Comparison of ENCODE assay signal across 1 cellular context in the genomic region with DNA sequence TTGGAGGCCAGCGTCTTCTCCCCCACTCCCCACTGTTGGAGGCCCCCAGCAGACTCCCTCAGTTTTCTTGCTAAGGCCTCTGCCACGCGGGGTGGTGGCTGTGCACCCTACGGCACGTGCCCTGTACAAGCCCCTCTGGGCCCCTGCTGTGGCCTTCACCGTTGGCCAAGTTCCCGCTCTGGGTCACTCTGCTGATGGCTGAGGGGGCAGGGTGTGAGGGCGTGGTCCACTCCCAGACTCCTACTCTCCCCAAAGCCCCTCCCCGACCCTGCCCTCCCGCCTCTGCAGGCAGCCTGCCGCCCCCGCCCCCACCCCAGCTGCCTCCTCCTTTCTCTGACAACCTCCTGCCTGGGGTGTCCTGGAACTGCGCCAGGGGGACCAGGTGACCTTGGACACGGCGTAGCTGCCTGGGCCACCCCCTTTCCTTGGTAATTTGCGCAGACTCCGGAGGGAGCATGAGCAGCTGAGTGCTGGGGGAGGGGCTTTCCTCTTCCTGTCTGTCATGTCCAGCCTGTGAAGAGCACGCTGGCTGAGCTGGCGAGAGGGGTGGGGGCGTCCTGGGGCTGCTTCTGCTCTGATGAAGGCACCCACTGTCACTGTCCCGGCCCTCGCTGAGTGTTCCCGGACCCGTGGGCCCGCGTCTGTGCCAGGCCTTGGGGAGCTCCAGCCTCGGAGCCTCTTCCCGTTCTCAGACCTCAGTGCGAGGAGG.
A peak's percentile ranks its signal among the peaks of the same experiment; 100 is the strongest.
TF ChIP-seq lines count a peak whose summit lies in the region.

No MANE protein-coding gene starts in this region.

TF ChIP-seq in K562, 482 proteins besides CTCF, POLR2A, EP300 and RAD21 (continued from another document):
- TF ChIP-seq, protein P1, sequence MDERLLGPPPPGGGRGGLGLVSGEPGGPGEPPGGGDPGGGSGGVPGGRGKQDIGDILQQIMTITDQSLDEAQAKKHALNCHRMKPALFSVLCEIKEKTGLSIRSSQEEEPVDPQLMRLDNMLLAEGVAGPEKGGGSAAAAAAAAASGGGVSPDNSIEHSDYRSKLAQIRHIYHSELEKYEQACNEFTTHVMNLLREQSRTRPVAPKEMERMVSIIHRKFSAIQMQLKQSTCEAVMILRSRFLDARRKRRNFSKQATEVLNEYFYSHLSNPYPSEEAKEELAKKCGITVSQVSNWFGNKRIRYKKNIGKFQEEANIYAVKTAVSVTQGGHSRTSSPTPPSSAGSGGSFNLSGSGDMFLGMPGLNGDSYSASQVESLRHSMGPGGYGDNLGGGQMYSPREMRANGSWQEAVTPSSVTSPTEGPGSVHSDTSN (CRISPR knock-in tag; IDR thresholded peaks at IDR 0.05; ENCODE audit: low read depth) = no peak
- TF ChIP-seq, protein P1 (tag; conservative IDR thresholded peaks at IDR 0.05; ENCODE audit: low read depth) = peak; percentile 37; the same call in 1 of the 2 replicates
- TF ChIP-seq, protein P2, sequence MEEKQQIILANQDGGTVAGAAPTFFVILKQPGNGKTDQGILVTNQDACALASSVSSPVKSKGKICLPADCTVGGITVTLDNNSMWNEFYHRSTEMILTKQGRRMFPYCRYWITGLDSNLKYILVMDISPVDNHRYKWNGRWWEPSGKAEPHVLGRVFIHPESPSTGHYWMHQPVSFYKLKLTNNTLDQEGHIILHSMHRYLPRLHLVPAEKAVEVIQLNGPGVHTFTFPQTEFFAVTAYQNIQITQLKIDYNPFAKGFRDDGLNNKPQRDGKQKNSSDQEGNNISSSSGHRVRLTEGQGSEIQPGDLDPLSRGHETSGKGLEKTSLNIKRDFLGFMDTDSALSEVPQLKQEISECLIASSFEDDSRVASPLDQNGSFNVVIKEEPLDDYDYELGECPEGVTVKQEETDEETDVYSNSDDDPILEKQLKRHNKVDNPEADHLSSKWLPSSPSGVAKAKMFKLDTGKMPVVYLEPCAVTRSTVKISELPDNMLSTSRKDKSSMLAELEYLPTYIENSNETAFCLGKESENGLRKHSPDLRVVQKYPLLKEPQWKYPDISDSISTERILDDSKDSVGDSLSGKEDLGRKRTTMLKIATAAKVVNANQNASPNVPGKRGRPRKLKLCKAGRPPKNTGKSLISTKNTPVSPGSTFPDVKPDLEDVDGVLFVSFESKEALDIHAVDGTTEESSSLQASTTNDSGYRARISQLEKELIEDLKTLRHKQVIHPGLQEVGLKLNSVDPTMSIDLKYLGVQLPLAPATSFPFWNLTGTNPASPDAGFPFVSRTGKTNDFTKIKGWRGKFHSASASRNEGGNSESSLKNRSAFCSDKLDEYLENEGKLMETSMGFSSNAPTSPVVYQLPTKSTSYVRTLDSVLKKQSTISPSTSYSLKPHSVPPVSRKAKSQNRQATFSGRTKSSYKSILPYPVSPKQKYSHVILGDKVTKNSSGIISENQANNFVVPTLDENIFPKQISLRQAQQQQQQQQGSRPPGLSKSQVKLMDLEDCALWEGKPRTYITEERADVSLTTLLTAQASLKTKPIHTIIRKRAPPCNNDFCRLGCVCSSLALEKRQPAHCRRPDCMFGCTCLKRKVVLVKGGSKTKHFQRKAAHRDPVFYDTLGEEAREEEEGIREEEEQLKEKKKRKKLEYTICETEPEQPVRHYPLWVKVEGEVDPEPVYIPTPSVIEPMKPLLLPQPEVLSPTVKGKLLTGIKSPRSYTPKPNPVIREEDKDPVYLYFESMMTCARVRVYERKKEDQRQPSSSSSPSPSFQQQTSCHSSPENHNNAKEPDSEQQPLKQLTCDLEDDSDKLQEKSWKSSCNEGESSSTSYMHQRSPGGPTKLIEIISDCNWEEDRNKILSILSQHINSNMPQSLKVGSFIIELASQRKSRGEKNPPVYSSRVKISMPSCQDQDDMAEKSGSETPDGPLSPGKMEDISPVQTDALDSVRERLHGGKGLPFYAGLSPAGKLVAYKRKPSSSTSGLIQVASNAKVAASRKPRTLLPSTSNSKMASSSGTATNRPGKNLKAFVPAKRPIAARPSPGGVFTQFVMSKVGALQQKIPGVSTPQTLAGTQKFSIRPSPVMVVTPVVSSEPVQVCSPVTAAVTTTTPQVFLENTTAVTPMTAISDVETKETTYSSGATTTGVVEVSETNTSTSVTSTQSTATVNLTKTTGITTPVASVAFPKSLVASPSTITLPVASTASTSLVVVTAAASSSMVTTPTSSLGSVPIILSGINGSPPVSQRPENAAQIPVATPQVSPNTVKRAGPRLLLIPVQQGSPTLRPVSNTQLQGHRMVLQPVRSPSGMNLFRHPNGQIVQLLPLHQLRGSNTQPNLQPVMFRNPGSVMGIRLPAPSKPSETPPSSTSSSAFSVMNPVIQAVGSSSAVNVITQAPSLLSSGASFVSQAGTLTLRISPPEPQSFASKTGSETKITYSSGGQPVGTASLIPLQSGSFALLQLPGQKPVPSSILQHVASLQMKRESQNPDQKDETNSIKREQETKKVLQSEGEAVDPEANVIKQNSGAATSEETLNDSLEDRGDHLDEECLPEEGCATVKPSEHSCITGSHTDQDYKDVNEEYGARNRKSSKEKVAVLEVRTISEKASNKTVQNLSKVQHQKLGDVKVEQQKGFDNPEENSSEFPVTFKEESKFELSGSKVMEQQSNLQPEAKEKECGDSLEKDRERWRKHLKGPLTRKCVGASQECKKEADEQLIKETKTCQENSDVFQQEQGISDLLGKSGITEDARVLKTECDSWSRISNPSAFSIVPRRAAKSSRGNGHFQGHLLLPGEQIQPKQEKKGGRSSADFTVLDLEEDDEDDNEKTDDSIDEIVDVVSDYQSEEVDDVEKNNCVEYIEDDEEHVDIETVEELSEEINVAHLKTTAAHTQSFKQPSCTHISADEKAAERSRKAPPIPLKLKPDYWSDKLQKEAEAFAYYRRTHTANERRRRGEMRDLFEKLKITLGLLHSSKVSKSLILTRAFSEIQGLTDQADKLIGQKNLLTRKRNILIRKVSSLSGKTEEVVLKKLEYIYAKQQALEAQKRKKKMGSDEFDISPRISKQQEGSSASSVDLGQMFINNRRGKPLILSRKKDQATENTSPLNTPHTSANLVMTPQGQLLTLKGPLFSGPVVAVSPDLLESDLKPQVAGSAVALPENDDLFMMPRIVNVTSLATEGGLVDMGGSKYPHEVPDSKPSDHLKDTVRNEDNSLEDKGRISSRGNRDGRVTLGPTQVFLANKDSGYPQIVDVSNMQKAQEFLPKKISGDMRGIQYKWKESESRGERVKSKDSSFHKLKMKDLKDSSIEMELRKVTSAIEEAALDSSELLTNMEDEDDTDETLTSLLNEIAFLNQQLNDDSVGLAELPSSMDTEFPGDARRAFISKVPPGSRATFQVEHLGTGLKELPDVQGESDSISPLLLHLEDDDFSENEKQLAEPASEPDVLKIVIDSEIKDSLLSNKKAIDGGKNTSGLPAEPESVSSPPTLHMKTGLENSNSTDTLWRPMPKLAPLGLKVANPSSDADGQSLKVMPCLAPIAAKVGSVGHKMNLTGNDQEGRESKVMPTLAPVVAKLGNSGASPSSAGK (IDR thresholded peaks at IDR 0.05) = peak; percentile 8; the same call in 1 of the 2 replicates
- TF ChIP-seq MTA1 (IDR thresholded peaks at IDR 0.05; ENCODE audit: borderline replicate concordance) (no peak), NFIC (IDR thresholded peaks at IDR 0.05) (peak; percentile 64), CEBPB (tag; IDR thresholded peaks at IDR 0.05) (no peak), ZFP36 (IDR thresholded peaks at IDR 0.05; ENCODE audit: low read depth, low read length, partially characterized antibody) (no peak), TBL1XR1 (IDR thresholded peaks at IDR 0.05; ENCODE audit: low read length in 2 of 2) (no peak), HNRNPLL (IDR thresholded peaks at IDR 0.05; ENCODE audit: low read depth, low read length, poor library complexity, severe bottlenecking) (peak; percentile 67), ZNF79 (CRISPR knock-in tag; IDR thresholded peaks at IDR 0.05; ENCODE audit: low read depth) (no peak), EGR1 (conservative IDR thresholded peaks at IDR 0.05) (peak; percentile 40; the same call in 1 of the 2 replicates), ZNF324 (CRISPR knock-in tag; IDR thresholded peaks at IDR 0.05) (no peak), SRSF3 (IDR thresholded peaks at IDR 0.05; ENCODE audit: insufficient read depth, low read length) (no peak)
- TF ChIP-seq, protein P3, sequence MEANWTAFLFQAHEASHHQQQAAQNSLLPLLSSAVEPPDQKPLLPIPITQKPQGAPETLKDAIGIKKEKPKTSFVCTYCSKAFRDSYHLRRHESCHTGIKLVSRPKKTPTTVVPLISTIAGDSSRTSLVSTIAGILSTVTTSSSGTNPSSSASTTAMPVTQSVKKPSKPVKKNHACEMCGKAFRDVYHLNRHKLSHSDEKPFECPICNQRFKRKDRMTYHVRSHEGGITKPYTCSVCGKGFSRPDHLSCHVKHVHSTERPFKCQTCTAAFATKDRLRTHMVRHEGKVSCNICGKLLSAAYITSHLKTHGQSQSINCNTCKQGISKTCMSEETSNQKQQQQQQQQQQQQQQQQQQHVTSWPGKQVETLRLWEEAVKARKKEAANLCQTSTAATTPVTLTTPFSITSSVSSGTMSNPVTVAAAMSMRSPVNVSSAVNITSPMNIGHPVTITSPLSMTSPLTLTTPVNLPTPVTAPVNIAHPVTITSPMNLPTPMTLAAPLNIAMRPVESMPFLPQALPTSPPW (CRISPR knock-in tag; IDR thresholded peaks at IDR 0.05) = peak; percentile 47; the same call in 1 of the 2 replicates
- TF ChIP-seq, protein P4, sequence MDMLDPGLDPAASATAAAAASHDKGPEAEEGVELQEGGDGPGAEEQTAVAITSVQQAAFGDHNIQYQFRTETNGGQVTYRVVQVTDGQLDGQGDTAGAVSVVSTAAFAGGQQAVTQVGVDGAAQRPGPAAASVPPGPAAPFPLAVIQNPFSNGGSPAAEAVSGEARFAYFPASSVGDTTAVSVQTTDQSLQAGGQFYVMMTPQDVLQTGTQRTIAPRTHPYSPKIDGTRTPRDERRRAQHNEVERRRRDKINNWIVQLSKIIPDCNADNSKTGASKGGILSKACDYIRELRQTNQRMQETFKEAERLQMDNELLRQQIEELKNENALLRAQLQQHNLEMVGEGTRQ (CRISPR knock-in tag; IDR thresholded peaks at IDR 0.05) = peak; percentile 26
- TF ChIP-seq, protein P5, sequence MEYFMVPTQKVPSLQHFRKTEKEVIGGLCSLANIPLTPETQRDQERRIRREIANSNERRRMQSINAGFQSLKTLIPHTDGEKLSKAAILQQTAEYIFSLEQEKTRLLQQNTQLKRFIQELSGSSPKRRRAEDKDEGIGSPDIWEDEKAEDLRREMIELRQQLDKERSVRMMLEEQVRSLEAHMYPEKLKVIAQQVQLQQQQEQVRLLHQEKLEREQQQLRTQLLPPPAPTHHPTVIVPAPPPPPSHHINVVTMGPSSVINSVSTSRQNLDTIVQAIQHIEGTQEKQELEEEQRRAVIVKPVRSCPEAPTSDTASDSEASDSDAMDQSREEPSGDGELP (CRISPR knock-in tag; IDR thresholded peaks at IDR 0.05; ENCODE audit: borderline replicate concordance) = peak; percentile 39
- TF ChIP-seq, protein P6, sequence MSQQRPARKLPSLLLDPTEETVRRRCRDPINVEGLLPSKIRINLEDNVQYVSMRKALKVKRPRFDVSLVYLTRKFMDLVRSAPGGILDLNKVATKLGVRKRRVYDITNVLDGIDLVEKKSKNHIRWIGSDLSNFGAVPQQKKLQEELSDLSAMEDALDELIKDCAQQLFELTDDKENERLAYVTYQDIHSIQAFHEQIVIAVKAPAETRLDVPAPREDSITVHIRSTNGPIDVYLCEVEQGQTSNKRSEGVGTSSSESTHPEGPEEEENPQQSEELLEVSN (IDR thresholded peaks at IDR 0.05; ENCODE audit: borderline replicate concordance in 1 of 2, extremely low read depth in 1 of 2, insufficient read depth in 1 of 2, insufficient read length in 1 of 2, low read depth in 1 of 2, low read length in 1 of 2, poor library complexity in 1 of 2, severe bottlenecking in 1 of 2) = peak in 1 of 2 experiments; percentile 65
TF ChIP-seq in K562: peak in this region for 11.
